Comparison of ENCODE assay signal across 1 cellular context in the genomic region with DNA sequence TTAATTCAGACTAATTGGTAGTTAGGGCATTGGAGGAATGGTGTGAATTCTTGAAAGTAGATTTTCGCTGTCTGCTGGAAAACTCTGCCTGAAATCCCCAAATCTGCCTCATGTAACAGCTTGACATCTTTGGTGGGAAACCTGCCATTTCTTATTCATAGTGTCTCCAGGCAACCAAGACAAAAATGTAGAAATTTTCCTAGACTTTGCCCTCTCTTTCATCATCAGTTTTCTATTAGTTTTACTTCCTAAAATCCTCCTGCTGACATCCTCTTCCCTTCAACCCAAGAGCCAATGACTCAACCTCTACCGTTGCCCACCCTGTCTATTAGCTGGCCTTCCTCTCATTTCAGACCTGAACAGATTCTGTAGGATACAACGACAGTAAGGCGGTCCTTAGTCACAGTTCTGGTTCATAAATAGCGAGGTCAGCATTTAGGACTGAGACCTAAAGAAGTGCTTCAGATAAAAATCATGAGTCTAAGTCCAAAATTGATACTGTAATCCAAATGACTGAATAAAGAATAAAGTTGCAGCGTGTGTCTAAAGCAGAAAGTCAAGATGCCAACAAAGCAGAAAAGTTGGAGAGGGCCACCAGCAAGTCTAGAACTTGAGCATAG.
A peak's percentile ranks its signal among the peaks of the same experiment; 100 is the strongest.
TF ChIP-seq lines count a peak whose summit lies in the region.

No MANE protein-coding gene starts in this region.

TF ChIP-seq in GM12878, 131 proteins besides CTCF, POLR2A, EP300 and RAD21 (continued from another document):
- TF ChIP-seq ASH2L (IDR thresholded peaks at IDR 0.05; ENCODE audit: borderline replicate concordance, low read depth) (no peak), POU2F2 (IDR thresholded peaks at IDR 0.05; ENCODE audit: borderline replicate concordance, low read depth, low read length) (no peak), DPF2 (IDR thresholded peaks at IDR 0.05) (0 out of 2 replicates have a peak, but pooled peaks have one; percentile 50), YBX1 (IDR thresholded peaks at IDR 0.05) (no peak), ATF7 (IDR thresholded peaks at IDR 0.05; ENCODE audit: low read depth) (peak; percentile 47; the same call in 1 of the 2 replicates), ZNF217 (IDR thresholded peaks at IDR 0.05) (0 out of 2 replicates have a peak, but pooled peaks have one; percentile 13)
- TF ChIP-seq, protein P1, sequence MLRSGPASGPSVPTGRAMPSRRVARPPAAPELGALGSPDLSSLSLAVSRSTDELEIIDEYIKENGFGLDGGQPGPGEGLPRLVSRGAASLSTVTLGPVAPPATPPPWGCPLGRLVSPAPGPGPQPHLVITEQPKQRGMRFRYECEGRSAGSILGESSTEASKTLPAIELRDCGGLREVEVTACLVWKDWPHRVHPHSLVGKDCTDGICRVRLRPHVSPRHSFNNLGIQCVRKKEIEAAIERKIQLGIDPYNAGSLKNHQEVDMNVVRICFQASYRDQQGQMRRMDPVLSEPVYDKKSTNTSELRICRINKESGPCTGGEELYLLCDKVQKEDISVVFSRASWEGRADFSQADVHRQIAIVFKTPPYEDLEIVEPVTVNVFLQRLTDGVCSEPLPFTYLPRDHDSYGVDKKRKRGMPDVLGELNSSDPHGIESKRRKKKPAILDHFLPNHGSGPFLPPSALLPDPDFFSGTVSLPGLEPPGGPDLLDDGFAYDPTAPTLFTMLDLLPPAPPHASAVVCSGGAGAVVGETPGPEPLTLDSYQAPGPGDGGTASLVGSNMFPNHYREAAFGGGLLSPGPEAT (IDR thresholded peaks at IDR 0.05; ENCODE audit: low read depth): peak; percentile 59; the same call in 1 of the 2 replicates
TF ChIP-seq in GM12878: peak in this region for 10.
